In the genomic region with DNA sequence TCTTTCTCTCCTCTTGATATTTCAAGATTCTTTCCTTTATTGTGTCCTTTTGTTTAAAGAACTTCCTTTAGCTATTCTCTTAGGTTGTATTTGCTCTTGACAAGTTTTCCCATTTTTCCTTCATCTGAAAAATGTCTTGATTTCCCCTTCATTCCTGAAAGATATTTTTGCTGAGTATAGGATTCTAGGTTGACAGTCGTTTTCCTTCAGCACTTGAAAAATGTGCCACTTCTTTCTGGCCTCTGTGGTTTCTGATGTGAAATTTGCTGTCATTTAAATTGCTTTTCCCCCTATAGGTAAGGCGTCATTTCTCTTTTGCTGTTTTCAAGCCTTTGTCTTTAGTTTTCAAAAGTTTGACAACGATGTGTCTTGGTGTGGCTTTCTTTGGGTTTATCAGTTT, we compare ENCODE assay signal across 32 cellular contexts.
"Had no signal": no experiment of that assay in that cellular context is flagged by ENCODE, and none has a peak within 500 bp of the region (broad histone marks: within the 10 kb centered on the region; RNA-seq: fewer than 3 reads in every experiment).

No MANE protein-coding gene starts in this region.

- H3K27ac Mint-ChIP-seq: activated CD4-positive, alpha-beta memory T cell treated with anti-CD3 and anti-CD28 coated beads, Interleukin-2, amount 10 ng/mL, durations not matched to agents 7 days and 5 days; activated CD8-positive, alpha-beta memory T cell treated with anti-CD3 and anti-CD28 coated beads, Interleukin-2, amount 10 ng/mL, durations not matched to agents 7 days and 5 days; activated naive CD4-positive, alpha-beta T cell treated with anti-CD3 and anti-CD28 coated beads for 36 hours; activated naive CD4-positive, alpha-beta T cell treated with anti-CD3 and anti-CD28 coated beads, Interleukin-2, amount 50 U/mL, for 72 hours; activated T-helper 2 cell treated with anti-CD3 and anti-CD28 coated beads, Interferon-gamma antibody, Interleukin-2, Interleukin-4, amounts not matched to agents 10 μg/mL and 5 μg/mL and 100 μg/mL, durations not matched to agents 14 hours and 24 hours and 36 hours had no signal

- DNase-seq: activated CD4-positive, alpha-beta memory T cell treated with anti-CD3 and anti-CD28 coated beads, Interleukin-2, amount 10 ng/mL, durations not matched to agents 7 days and 5 days; activated CD4-positive, alpha-beta T cell treated with anti-CD3 and anti-CD28 coated beads for 1 hour; activated CD4-positive, alpha-beta T cell treated with anti-CD3 and anti-CD28 coated beads for 48 hours; activated CD4-positive, CD25-positive, alpha-beta regulatory T cell; activated CD8-positive, alpha-beta memory T cell treated with anti-CD3 and anti-CD28 coated beads for 24 hours; activated CD8-positive, alpha-beta memory T cell treated with anti-CD3 and anti-CD28 coated beads, Interleukin-2, amount 10 ng/mL, durations not matched to agents 7 days and 5 days; activated CD8-positive, alpha-beta memory T cell treated with anti-CD3 and anti-CD28 coated beads, Interleukin-2, amount 50 U/mL, for 48 hours; activated gamma-delta T cell; activated naive CD4-positive, alpha-beta T cell treated with anti-CD3 and anti-CD28 coated beads for 36 hours; amniotic stem cell; aorta; brain microvascular endothelial cell; central memory CD4-positive, alpha-beta T cell; Kasumi-1; KG1; MG63; NCI-H1048; NCI-H1105 treated with DMSO at 0.1 percent for 48 hours; NCI-H1436 treated with DMSO at 0.1 percent for 48 hours; NCI-H1694 treated with DMSO at 0.1 percent for 48 hours; NCI-H2029; NCI-H345; NCI-H524 treated with DMSO at 0.1 percent for 48 hours; NK-92 treated with Interleukin-12 subunit alpha and Interleukin-12 subunit beta, amount 100 ng/mL, for 24 hours; PC-9; SHP77; SJCRH30; T1000; WERI-Rb-1 had no signal

- H3K27ac ChIP-seq: brain microvascular endothelial cell, PC-9, SJCRH30, SK-N-MC, WERI-Rb-1 had no signal

- H3K9me3 ChIP-seq: MG63 had no signal

- H3K27me3 Mint-ChIP-seq: activated CD4-positive, alpha-beta memory T cell treated with anti-CD3 and anti-CD28 coated beads, Interleukin-2, amount 10 ng/mL, durations not matched to agents 7 days and 5 days; activated CD8-positive, alpha-beta memory T cell treated with anti-CD3 and anti-CD28 coated beads, Interleukin-2, amount 10 ng/mL, durations not matched to agents 7 days and 5 days had no signal

- H3K4me2 ChIP-seq: PC-9 had no signal

- H3K4me1 ChIP-seq: SJCRH30 had no signal

- H3K4me3 Mint-ChIP-seq: activated CD4-positive, alpha-beta memory T cell treated with anti-CD3 and anti-CD28 coated beads, Interleukin-2, amount 10 ng/mL, durations not matched to agents 7 days and 5 days; activated CD8-positive, alpha-beta memory T cell treated with anti-CD3 and anti-CD28 coated beads, Interleukin-2, amount 10 ng/mL, durations not matched to agents 7 days and 5 days; activated naive CD4-positive, alpha-beta T cell treated with anti-CD3 and anti-CD28 coated beads for 36 hours had no signal

- ATAC-seq: activated CD8-positive, alpha-beta memory T cell treated with anti-CD3 and anti-CD28 coated beads, Interleukin-2, amount 10 ng/mL, durations not matched to agents 7 days and 5 days; activated naive CD4-positive, alpha-beta T cell treated with anti-CD3 and anti-CD28 coated beads, Interleukin-2, amount 50 U/mL, for 72 hours had no signal

- H2AFZ ChIP-seq: PC-9 had no signal

- H3K4me3 ChIP-seq: MG63, PC-9, SJCRH30, SK-N-MC had no signal

- H3K27me3 ChIP-seq: brain microvascular endothelial cell, MG63, SJCRH30 had no signal
